In the genomic region with DNA sequence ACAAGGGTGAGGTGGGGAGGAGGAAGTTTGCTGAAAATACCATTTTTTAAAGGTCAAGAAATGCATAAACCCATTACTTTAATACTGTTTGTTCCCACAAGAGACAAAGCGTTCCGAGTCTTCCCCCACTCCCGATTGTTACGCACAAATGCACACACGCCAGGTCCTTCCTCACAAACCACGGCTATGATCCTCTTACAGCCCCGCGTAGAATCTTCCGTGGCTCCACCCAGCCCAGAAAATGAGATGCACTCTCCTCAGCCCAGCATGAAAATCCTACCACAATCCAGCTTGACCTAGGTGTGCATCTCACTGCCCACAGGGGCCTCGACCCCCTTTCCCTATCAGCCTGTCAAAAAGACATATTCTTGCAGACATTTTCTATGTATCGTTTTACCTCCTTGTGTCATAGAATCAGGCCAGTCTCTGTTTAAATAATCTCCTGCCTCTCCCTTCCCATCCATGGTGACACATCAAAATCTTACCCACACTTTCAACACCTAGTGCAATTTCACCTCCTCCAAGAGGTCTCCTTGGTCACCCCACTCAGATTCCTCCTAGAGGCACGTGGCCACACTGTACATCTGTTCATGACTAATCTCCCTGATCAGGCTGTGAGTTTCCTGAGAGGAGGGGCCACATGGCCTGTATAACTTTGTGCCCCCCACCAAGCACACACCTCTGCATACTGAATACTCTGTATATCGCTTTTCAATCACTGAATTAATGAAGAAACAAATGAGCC, we compare ENCODE assay signal across 26 cellular contexts.
DNase-seq lines count a peak whose midpoint lies in the region; ATAC-seq and TF ChIP-seq lines count a peak whose summit lies in the region.
"Had no signal": no experiment of that assay in that cellular context is flagged by ENCODE, and none has a peak within 500 bp of the region (broad histone marks: within the 10 kb centered on the region; RNA-seq: fewer than 3 reads in every experiment).

No MANE protein-coding gene starts in this region.

- H3K27me3 Mint-ChIP-seq in GM23338 (ENCODE audit: insufficient read depth, low read depth, poor library complexity), result no peaks in the 10 kb centered on the region
- H3K27me3 Mint-ChIP-seq in stimulated activated memory B cell treated with anti-CD40 and anti-IgM and Interleukin-4, amounts not matched to agents 10 μg/mL and 1 μg/mL and 100 μg/mL, for 72 hours, result no peaks in the 10 kb centered on the region
- H3K27me3 Mint-ChIP-seq: activated CD4-positive, alpha-beta T cell treated with anti-CD3 and anti-CD28 coated beads for 36 hours; activated naive CD8-positive, alpha-beta T cell treated with anti-CD3 and anti-CD28 coated beads for 36 hours had no signal

- H3K4me1 ChIP-seq in GM23338 (ENCODE audit: insufficient read depth) (no peaks in the 10 kb centered on the region), mammary epithelial cell (ENCODE audit: insufficient read depth, low read length) (no peaks in the 10 kb centered on the region)
- H3K4me1 ChIP-seq: esophagus squamous epithelium, psoas muscle, transverse colon had no signal

- no peak for ATAC-seq in GM23338
- no peak for ATAC-seq in stimulated activated memory B cell treated with anti-CD40 and anti-IgM and Interleukin-4, amounts not matched to agents 10 μg/mL and 1 μg/mL and 100 μg/mL, for 72 hours
- ATAC-seq: activated CD4-positive, alpha-beta T cell treated with anti-CD3 and anti-CD28 coated beads for 36 hours; left colon; psoas muscle; SK-N-SH treated with all-trans-retinoic acid at 6 μM for 48 hours had no signal

- no peak overlapping the region for H3K9ac ChIP-seq in mammary epithelial cell (ENCODE audit: insufficient read depth, low read length)

- in situ Hi-C loops in mammary epithelial cell (cut with MboI; ENCODE audit: low sequenced_read_pairs in 2 of 2), result no loop called here

- H3K36me3 Mint-ChIP-seq in GM23338 (ENCODE audit: low read depth), result no peaks in the 10 kb centered on the region
- no peaks in the 10 kb centered on the region for H3K36me3 Mint-ChIP-seq in stimulated activated memory B cell treated with anti-CD40 and anti-IgM and Interleukin-4, amounts not matched to agents 10 μg/mL and 1 μg/mL and 100 μg/mL, for 72 hours
- H3K36me3 Mint-ChIP-seq: activated naive CD8-positive, alpha-beta T cell treated with anti-CD3 and anti-CD28 coated beads for 36 hours; memory B cell had no signal

- no peak overlapping the region for H3K4me3 Mint-ChIP-seq in GM23338
- H3K4me3 Mint-ChIP-seq in stimulated activated memory B cell treated with anti-CD40 and anti-IgM and Interleukin-4, amounts not matched to agents 10 μg/mL and 1 μg/mL and 100 μg/mL, for 72 hours, result no peak overlapping the region
- H3K4me3 Mint-ChIP-seq: activated CD4-positive, alpha-beta T cell treated with anti-CD3 and anti-CD28 coated beads for 36 hours; activated naive CD8-positive, alpha-beta T cell treated with anti-CD3 and anti-CD28 coated beads for 36 hours; memory B cell had no signal

- no peaks in the 10 kb centered on the region for H3F3A ChIP-seq in GM23338 (replicated peaks; ENCODE audit: low read depth)

- H3K4me2 ChIP-seq in GM23338 (no peak overlapping the region), mammary epithelial cell (ENCODE audit: insufficient read depth, low read depth, low read length) (no peak overlapping the region)

- intact Hi-C loops in mammary epithelial cell (cut with micrococcal nuclease), result no loop called here

- H2AFZ ChIP-seq in GM23338 (peak overlapping the region; percentile 76; the same call in 1 of the 2 replicates), mammary epithelial cell (ENCODE audit: low read depth, low read length) (no peak overlapping the region)

- no peaks in the 10 kb centered on the region for H3K9me3 ChIP-seq in mammary epithelial cell (replicated peaks; ENCODE audit: insufficient read depth, low read length)
- H3K9me3 ChIP-seq: esophagus squamous epithelium, psoas muscle, transverse colon had no signal

- no peak overlapping the region for H3K4me3 ChIP-seq in GM23338
- no peak overlapping the region for H3K4me3 ChIP-seq in mammary epithelial cell (replicated peaks in 1 of 3; ENCODE audit: insufficient read depth in 1 of 3, low read depth in 2 of 3, low read length in 3 of 3)
- H3K4me3 ChIP-seq: esophagus squamous epithelium, psoas muscle, skin epidermis, transverse colon had no signal

- H3K27ac ChIP-seq in GM23338 (ENCODE audit: low read depth), result no peak overlapping the region
- H3K27ac ChIP-seq in mammary epithelial cell (ENCODE audit: insufficient read depth, low read depth, low read length), result no peak overlapping the region
- H3K27ac ChIP-seq: C4-2B, esophagus squamous epithelium, psoas muscle, skin epidermis, transverse colon had no signal

- WGBS in mammary epithelial cell (ENCODE audit: low coverage, missing lambda C conversion rate), result 80% methylated on average over 13 of the region's 13 CpGs

- dilution Hi-C loops in mammary epithelial cell (cut with HindIII; ENCODE audit: low sequenced_read_pairs), result no loop called here

- no peaks in the 10 kb centered on the region for H3K4me1 Mint-ChIP-seq in GM23338
- H3K4me1 Mint-ChIP-seq in stimulated activated memory B cell treated with anti-CD40 and anti-IgM and Interleukin-4, amounts not matched to agents 10 μg/mL and 1 μg/mL and 100 μg/mL, for 72 hours, result no peaks in the 10 kb centered on the region
- H3K4me1 Mint-ChIP-seq: activated CD4-positive, alpha-beta T cell treated with anti-CD3 and anti-CD28 coated beads for 36 hours; activated naive CD8-positive, alpha-beta T cell treated with anti-CD3 and anti-CD28 coated beads for 36 hours; memory B cell had no signal

- no peaks in the 10 kb centered on the region for H3K79me2 ChIP-seq in GM23338 (replicated peaks; ENCODE audit: insufficient read depth)
- no peaks in the 10 kb centered on the region for H3K79me2 ChIP-seq in mammary epithelial cell (ENCODE audit: insufficient read depth, low read length)

- TF ChIP-seq CTCF in GM23338 (conservative IDR thresholded peaks at IDR 0.05; ENCODE audit: low read depth in 2 of 2) (no peak), mammary epithelial cell (conservative IDR thresholded peaks at IDR 0.05 in 1 of 2, IDR thresholded peaks at IDR 0.05 in 1 of 2; ENCODE audit: extremely low read depth in 1 of 2, insufficient read depth in 1 of 2, low read depth in 1 of 2, low read length in 2 of 2) (no peak)

- DNase-seq in GM23338 (ENCODE audit: low spot score) (no peak), NCI-H82 (lab: John Stamatoyannopoulos, UW) (peak; percentile 78), mammary epithelial cell (peak; percentile 6), renal cortical epithelial cell (ENCODE audit: low read depth) (peak; percentile 25), islet precursor cell (no peak), NCI-H1436 (lab: John Stamatoyannopoulos, UW) (no peak)
- DNase-seq: activated CD4-positive, alpha-beta T cell treated with anti-CD3 and anti-CD28 coated beads for 36 hours; activated effector memory CD4-positive, alpha-beta T cell treated with Interleukin-2 at 50 U/mL for 16 hours; activated naive CD8-positive, alpha-beta T cell treated with anti-CD3 and anti-CD28 coated beads for 36 hours; activated T-cell treated with anti-CD3 and anti-CD28 coated beads for 4 hours; aorta; caudate nucleus; dermis blood vessel endothelial cell; esophagus squamous epithelium; foreskin melanocyte; HCEC 1CT; NCI-H69; psoas muscle; T-helper 2 cell; transverse colon had no signal

- CTCF ChIA-PET in mammary epithelial cell (lab: Charles Lee; ENCODE audit: low non-redundant PET), result no interaction called here

- no peaks in the 10 kb centered on the region; the same call in 1 of the 2 replicates for H3K36me3 ChIP-seq in GM23338 (ENCODE audit: insufficient read depth)
- H3K36me3 ChIP-seq in mammary epithelial cell (ENCODE audit: insufficient read depth, low read length), result no peaks in the 10 kb centered on the region
- H3K36me3 ChIP-seq: esophagus squamous epithelium, transverse colon had no signal

- no peak overlapping the region for H3K27ac Mint-ChIP-seq in GM23338
- no peak overlapping the region for H3K27ac Mint-ChIP-seq in stimulated activated memory B cell treated with anti-CD40 and anti-IgM and Interleukin-4, amounts not matched to agents 10 μg/mL and 1 μg/mL and 100 μg/mL, for 72 hours
- H3K27ac Mint-ChIP-seq: activated CD4-positive, alpha-beta T cell treated with anti-CD3 and anti-CD28 coated beads for 36 hours; activated naive CD8-positive, alpha-beta T cell treated with anti-CD3 and anti-CD28 coated beads for 36 hours; memory B cell had no signal

- H3K9me3 Mint-ChIP-seq in GM23338, result no peaks in the 10 kb centered on the region
- no peaks in the 10 kb centered on the region for H3K9me3 Mint-ChIP-seq in stimulated activated memory B cell treated with anti-CD40 and anti-IgM and Interleukin-4, amounts not matched to agents 10 μg/mL and 1 μg/mL and 100 μg/mL, for 72 hours
- H3K9me3 Mint-ChIP-seq: activated naive CD8-positive, alpha-beta T cell treated with anti-CD3 and anti-CD28 coated beads for 36 hours; memory B cell had no signal

- BruUV-seq in mammary epithelial cell (replicated peaks; lab: Mats Ljungman, UMichigan), result no TSS peak

- H3K27me3 ChIP-seq in GM23338 (ENCODE audit: insufficient read depth) (no peaks in the 10 kb centered on the region), mammary epithelial cell (ENCODE audit: insufficient read depth, low read length) (no peaks in the 10 kb centered on the region)
- H3K27me3 ChIP-seq: esophagus squamous epithelium, transverse colon had no signal

- peaks cover 10% of the 10 kb centered on the region; the same call in 1 of the 2 replicates for H3K9me2 ChIP-seq in GM23338 (ENCODE audit: insufficient read depth)

- no peaks in the 10 kb centered on the region for H4K20me1 ChIP-seq in GM23338 (replicated peaks; ENCODE audit: insufficient read depth)
- no peaks in the 10 kb centered on the region for H4K20me1 ChIP-seq in mammary epithelial cell (ENCODE audit: insufficient read depth, low read length)

TF ChIP-seq in GM23338, 12 proteins besides CTCF, POLR2A, EP300 and RAD21 (continues in another document):
- TF ChIP-seq ZNF114 (CRISPR knock-in tag; IDR thresholded peaks at IDR 0.05) (no peak), STAT1 (IDR thresholded peaks at IDR 0.05; ENCODE audit: unreplicated experiment) (no peak), ZNF331 (CRISPR knock-in tag; IDR thresholded peaks at IDR 0.05; ENCODE audit: low read depth) (no peak)
- TF ChIP-seq, protein P1, sequence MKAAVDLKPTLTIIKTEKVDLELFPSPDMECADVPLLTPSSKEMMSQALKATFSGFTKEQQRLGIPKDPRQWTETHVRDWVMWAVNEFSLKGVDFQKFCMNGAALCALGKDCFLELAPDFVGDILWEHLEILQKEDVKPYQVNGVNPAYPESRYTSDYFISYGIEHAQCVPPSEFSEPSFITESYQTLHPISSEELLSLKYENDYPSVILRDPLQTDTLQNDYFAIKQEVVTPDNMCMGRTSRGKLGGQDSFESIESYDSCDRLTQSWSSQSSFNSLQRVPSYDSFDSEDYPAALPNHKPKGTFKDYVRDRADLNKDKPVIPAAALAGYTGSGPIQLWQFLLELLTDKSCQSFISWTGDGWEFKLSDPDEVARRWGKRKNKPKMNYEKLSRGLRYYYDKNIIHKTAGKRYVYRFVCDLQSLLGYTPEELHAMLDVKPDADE (IDR thresholded peaks at IDR 0.05), result no peak

Comparison
In these comparisons a context has a peak if more than half of its experiments do, and no peak if none do; other contexts are left out.
1. DNase-seq: peak in NCI-H82 (single experiment), mammary epithelial cell (single experiment) and renal cortical epithelial cell (single experiment); none in GM23338 (single experiment), islet precursor cell (single experiment) and NCI-H1436 (single experiment).